ENCODE assay signal across 20 cellular contexts in genomic region chr9:114404531-114404930, GRCh38.
"Had no signal": no experiment of that assay in that cellular context is flagged by ENCODE, and none has a peak within 500 bp of the region (broad histone marks: within the 10 kb centered on the region; RNA-seq: fewer than 3 reads in every experiment).

No MANE protein-coding gene starts in this region.

- H3K36me3 ChIP-seq: left ventricle myocardium inferior, thyroid gland, upper lobe of left lung, uterus had no signal

- H3K4me1 ChIP-seq: left ventricle myocardium inferior, psoas muscle, thyroid gland, uterus had no signal

- DNase-seq: effector memory CD8-positive, alpha-beta T cell; erythroblast; immature natural killer cell; kidney; left cardiac atrium; left ventricle myocardium inferior; naive thymus-derived CD4-positive, alpha-beta T cell; nephron progenitor cell; psoas muscle; spleen; stimulated activated CD4-positive, alpha-beta T cell treated with anti-CD3 and anti-CD28 coated beads, Interleukin-2, amount 100 ng/mL, for 24 hours; stimulated activated CD4-positive, alpha-beta T cell treated with anti-CD3 and anti-CD28 coated beads, Interleukin-4, amount 100 ng/mL, for 4 hours; stimulated activated naive CD4-positive, alpha-beta T cell; thyroid gland; upper lobe of left lung; uterus had no signal

- FAIRE-seq: colon, kidney had no signal

- H3K27ac ChIP-seq: foreskin keratinocyte, left ventricle myocardium inferior, psoas muscle, spleen, suprapubic skin, thyroid gland, upper lobe of left lung, uterus had no signal

- ATAC-seq: effector memory CD8-positive, alpha-beta T cell; left cardiac atrium; naive thymus-derived CD4-positive, alpha-beta T cell had no signal

- H3K27me3 ChIP-seq: foreskin keratinocyte, spleen, suprapubic skin, thyroid gland, upper lobe of left lung, uterus had no signal

- H3K9me3 ChIP-seq: left ventricle myocardium inferior, psoas muscle, spleen, suprapubic skin, thyroid gland, upper lobe of left lung, uterus had no signal

- H3K4me3 ChIP-seq: left ventricle myocardium inferior, lung, psoas muscle, spleen, suprapubic skin, thyroid gland, upper lobe of left lung, uterus had no signal
